7 cellular contexts compared by ENCODE assay signal in genomic region chr7:2231992-2232765, GRCh38. TPM values are rescaled to one million over a fixed set of nuclear protein-coding genes. Genes with fewer than 3 reads are reported as not detected.
DNase-seq lines count a peak whose midpoint lies in the region; ATAC-seq and TF ChIP-seq lines count a peak whose summit lies in the region.

No MANE protein-coding gene starts in this region.

- TF ChIP-seq POLR2A in NB4 (IDR thresholded peaks at IDR 0.05; ENCODE audit: extremely low read depth, insufficient read length) (no peak), spleen (IDR thresholded peaks at IDR 0.05) (no peak)

- TF ChIP-seq CTCF in NB4 (IDR thresholded peaks at IDR 0.05; ENCODE audit: low read depth, low read length): no peak
- TF ChIP-seq CTCF in spleen (IDR thresholded peaks at IDR 0.05 in 8 of 11, conservative IDR thresholded peaks at IDR 0.05 in 3 of 11): no peak

- H3K9me3 ChIP-seq in adipocyte (ENCODE audit: control insufficient read depth, low read length): no peaks in the 10 kb centered on the region
- H3K9me3 ChIP-seq in iPS-18a (ENCODE audit: control insufficient read depth, low read depth, low read length): no peaks in the 10 kb centered on the region
- H3K9me3 ChIP-seq in spleen: no peaks in the 10 kb centered on the region

- H3K4me3 ChIP-seq in NB4 (ENCODE audit: low read depth, low read length) (peak overlapping the region; percentile 82), adipocyte (ENCODE audit: low read length) (peak overlapping the region; percentile 92), iPS-18a (ENCODE audit: low read length) (peak overlapping the region; percentile 86), spleen (peak overlapping the region; percentile 79 to 100 (median 98))

- peaks cover 37% of the 10 kb centered on the region for H3K36me3 ChIP-seq in adipocyte (ENCODE audit: control insufficient read depth, insufficient read depth, low read length, severe bottlenecking)
- H3K36me3 ChIP-seq in iPS-18a (ENCODE audit: control insufficient read depth, low read depth, low read length): peaks cover 38% of the 10 kb centered on the region
- peaks cover 0 to 66% (median 25%) of the 10 kb centered on the region in 6 donors for H3K36me3 ChIP-seq in spleen

- POLR2A ChIA-PET in HEK293T (lab: Yijun Ruan, JAX): interaction anchor here (1.1 to 3.0 kb wide), 4 partner anchors 10 to 36 kb away, joined by 3 to 20 read pairs (median 4); partner anchors contain the start of genes MRM2 and NUDT1

- H3K27me3 ChIP-seq in adipocyte (replicated peaks; ENCODE audit: control insufficient read depth, insufficient read depth, low read length) (no peaks in the 10 kb centered on the region), iPS-18a (ENCODE audit: control insufficient read depth, insufficient read depth, low read length) (no peaks in the 10 kb centered on the region), spleen (replicated peaks in 1 of 7) (no peaks in the 10 kb centered on the region)

- ATAC-seq in GM18511 (IDR thresholded peaks at IDR 0.05; ENCODE audit: unreplicated experiment): peak; percentile 40

- H3K9ac ChIP-seq in adipocyte (ENCODE audit: low read length) (peak overlapping the region; percentile 88), iPS-18a (ENCODE audit: low read length) (peak overlapping the region; percentile 81)

- peaks cover 14% of the 10 kb centered on the region for H3K4me1 ChIP-seq in adipocyte (ENCODE audit: control insufficient read depth, insufficient read depth, low read length)
- no peaks in the 10 kb centered on the region for H3K4me1 ChIP-seq in iPS-18a (ENCODE audit: control insufficient read depth, low read depth, low read length)
- peaks cover 17 to 70% (median 41%) of the 10 kb centered on the region in 6 donors for H3K4me1 ChIP-seq in spleen

- H3K27ac ChIP-seq in iPS-18a (ENCODE audit: low read length) (no peak overlapping the region), spleen (peak overlapping the region; percentile 69 to 90 (median 82))

- CTCF ChIA-PET in HEK293T (lab: Yijun Ruan, JAX): interaction anchor here (1.0 kb wide), 1 partner anchor 573 kb away, joined by 3 read pairs; no protein-coding TSS in a partner anchor

- 1 to 5% (median 2%) methylated on average over 14 to 46 of the region's 46 CpGs for WGBS in spleen, 5 donors

- intact Hi-C loops in spleen (cut with DNase I; ENCODE audit: low total_unique reads): no loop called here

- peak; percentile 39 for DNase-seq in HEK293T (ENCODE audit: extremely low spot score)
- peak; percentile 66 for DNase-seq in NB4 (ENCODE audit: low read depth)
- DNase-seq in adipocyte (ENCODE audit: low read depth): peak; percentile 53
- peak; percentile 87 for DNase-seq in spleen
- DNase-seq in superior temporal gyrus (ENCODE audit: extremely low spot score): no peak

TF ChIP-seq in HEK293T, 16 proteins besides CTCF, POLR2A, EP300 and RAD21:
- TF ChIP-seq SUZ12 (IDR thresholded peaks at IDR 0.05) (no peak), SP1 (IDR thresholded peaks at IDR 0.05) (no peak), L3MBTL2 (conservative IDR thresholded peaks at IDR 0.05) (no peak), TARDBP (IDR thresholded peaks at IDR 0.05) (no peak), FOXK2 (IDR thresholded peaks at IDR 0.05) (no peak), FOXM1 (IDR thresholded peaks at IDR 0.05; ENCODE audit: borderline replicate concordance) (no peak), ELF4 (IDR thresholded peaks at IDR 0.05) (no peak), BHLHE40 (IDR thresholded peaks at IDR 0.05; ENCODE audit: borderline replicate concordance) (no peak), HDGF (IDR thresholded peaks at IDR 0.05; ENCODE audit: borderline replicate concordance) (no peak), ZNF384 (IDR thresholded peaks at IDR 0.05) (no peak), LEF1 (IDR thresholded peaks at IDR 0.05; ENCODE audit: borderline replicate concordance) (no peak), ARNT (IDR thresholded peaks at IDR 0.05) (no peak)
- TF ChIP-seq, protein P1, sequence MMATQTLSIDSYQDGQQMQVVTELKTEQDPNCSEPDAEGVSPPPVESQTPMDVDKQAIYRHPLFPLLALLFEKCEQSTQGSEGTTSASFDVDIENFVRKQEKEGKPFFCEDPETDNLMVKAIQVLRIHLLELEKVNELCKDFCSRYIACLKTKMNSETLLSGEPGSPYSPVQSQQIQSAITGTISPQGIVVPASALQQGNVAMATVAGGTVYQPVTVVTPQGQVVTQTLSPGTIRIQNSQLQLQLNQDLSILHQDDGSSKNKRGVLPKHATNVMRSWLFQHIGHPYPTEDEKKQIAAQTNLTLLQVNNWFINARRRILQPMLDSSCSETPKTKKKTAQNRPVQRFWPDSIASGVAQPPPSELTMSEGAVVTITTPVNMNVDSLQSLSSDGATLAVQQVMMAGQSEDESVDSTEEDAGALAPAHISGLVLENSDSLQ (IDR thresholded peaks at IDR 0.05): no peak
TF ChIP-seq in HEK293T: peak in this region for 0.

RNA-seq across cellular contexts. Expression of gene MAD1L1, which starts 0.6 kb away (rescaled TPM):
- 100 to 1,000 TPM in 1 of 7 donors, 10 to 100 TPM in 6; 47.3 to 104 (median 62.0) TPM for total RNA-seq in spleen
- polyA plus RNA-seq in spleen: 100 to 1,000 TPM in 1 of 3 donors, 10 to 100 TPM in 2; 48.8 to 118 (median 75.0) TPM

RNA-seq across cellular contexts. Expression of gene MRM2, which starts 9.8 kb away (rescaled TPM):
- total RNA-seq in spleen: 10 to 100 TPM; 19.0 to 24.7 (median 23.3) TPM
- 10 to 100 TPM; 24.1 to 35.8 (median 27.2) TPM for polyA plus RNA-seq in spleen

RNA-seq across cellular contexts. Expression of gene NUDT1, which starts 9.8 kb away (rescaled TPM):
- 10 to 100 TPM; 13.7 to 29.4 (median 20.4) TPM for total RNA-seq in spleen
- 10 to 100 TPM; 38.2 to 69.3 (median 42.4) TPM for polyA plus RNA-seq in spleen
